Comparison of ENCODE assay signal across 16 cellular contexts in genomic region chr9:126637002-126637849, GRCh38. TPM values are rescaled to one million over a fixed set of nuclear protein-coding genes. Genes with fewer than 3 reads are reported as not detected.
DNase-seq lines count a peak whose midpoint lies in the region; ATAC-seq and TF ChIP-seq lines count a peak whose summit lies in the region.
"Had no signal": no experiment of that assay in that cellular context is flagged by ENCODE, and none has a peak within 500 bp of the region (broad histone marks: within the 10 kb centered on the region; RNA-seq: fewer than 3 reads in every experiment).

No MANE protein-coding gene starts in this region.

- H3K9me3 ChIP-seq in CD8-positive, alpha-beta T cell (ENCODE audit: low read length): no peaks in the 10 kb centered on the region
- H3K9me3 ChIP-seq in IMR-90 (ENCODE audit: control insufficient read depth, insufficient read depth, low read length) (no peaks in the 10 kb centered on the region), right atrium auricular region (no peaks in the 10 kb centered on the region)
- H3K9me3 ChIP-seq: BLaER1, gastrocnemius medialis, uterus had no signal

- TF ChIP-seq POLR2A in IMR-90 (IDR thresholded peaks at IDR 0.05; ENCODE audit: low read depth, low read length): no peak

- H3K56ac ChIP-seq in IMR-90 (ENCODE audit: extremely low read depth, insufficient read depth, low read length): no peak overlapping the region

- no peak overlapping the region for H3K18ac ChIP-seq in IMR-90 (ENCODE audit: low read depth, low read length)

- no peak overlapping the region for H3K27ac Mint-ChIP-seq in CD8-positive, alpha-beta T cell
- H3K27ac Mint-ChIP-seq in natural killer cell treated with Interleukin-12 subunit alpha and Interleukin-12 subunit beta and Interleukin-15 and Interleukin-18, amount 100 ng/mL, for 72 hours: no peak overlapping the region

- H3K23ac ChIP-seq in IMR-90 (ENCODE audit: low read depth, low read length): no peak overlapping the region

- peak; percentile 80 for ATAC-seq in CD8-positive, alpha-beta T cell
- ATAC-seq in IMR-90 (ENCODE audit: low read depth) (no peak), GM21515 (IDR thresholded peaks at IDR 0.05; ENCODE audit: unreplicated experiment) (no peak), GM19035 (IDR thresholded peaks at IDR 0.05; ENCODE audit: unreplicated experiment) (no peak)
- peak; percentile 82 to 86 for ATAC-seq in natural killer cell treated with Interleukin-12 subunit alpha and Interleukin-12 subunit beta and Interleukin-15 and Interleukin-18, amount 100 ng/mL, for 72 hours
- ATAC-seq: activated CD4-positive, CD25-positive, alpha-beta regulatory T cell treated with anti-CD3 and anti-CD28 coated beads, Interleukin-2, amount 50 U/mL, for 24 hours; gastrocnemius medialis had no signal

- no peak overlapping the region for H4K5ac ChIP-seq in IMR-90 (ENCODE audit: low read depth, low read length)

- no peak overlapping the region for H3K4me3 Mint-ChIP-seq in CD8-positive, alpha-beta T cell
- peak overlapping the region; percentile 48 for H3K4me3 Mint-ChIP-seq in natural killer cell treated with Interleukin-12 subunit alpha and Interleukin-12 subunit beta and Interleukin-15 and Interleukin-18, amount 100 ng/mL, for 72 hours

- no peak for TF ChIP-seq RAD21 in IMR-90 (IDR thresholded peaks at IDR 0.05; ENCODE audit: low read length)

- no peak overlapping the region for H2BK20ac ChIP-seq in IMR-90 (ENCODE audit: low read depth, low read length)

- no peak overlapping the region for H3K9ac ChIP-seq in IMR-90 (ENCODE audit: low read depth, low read length)
- H3K9ac ChIP-seq: BLaER1 had no signal

- POLR2A ChIA-PET in CD8-positive, alpha-beta T cell (lab: Charles Lee): no interaction called here
- POLR2A ChIA-PET in IMR-90 (lab: Charles Lee; ENCODE audit: unreplicated experiment): no interaction called here

- no peak overlapping the region for H2BK120ac ChIP-seq in IMR-90 (ENCODE audit: low read depth, low read length)

- H4K20me1 ChIP-seq in IMR-90 (ENCODE audit: insufficient read depth, low read length): no peaks in the 10 kb centered on the region

- BruUV-seq in IMR-90 (replicated peaks; lab: Mats Ljungman, UMichigan): no TSS peak

- H2AK9ac ChIP-seq in IMR-90 (replicated peaks; ENCODE audit: low read depth, low read length, poor library complexity): no peak overlapping the region

- H2AFZ ChIP-seq in IMR-90 (replicated peaks; ENCODE audit: low read length, poor library complexity): peak overlapping the region; percentile 58

- no peak overlapping the region for H2BK5ac ChIP-seq in IMR-90 (ENCODE audit: low read depth, low read length, poor library complexity, severe bottlenecking)

- CTCF ChIA-PET in CD8-positive, alpha-beta T cell (lab: Charles Lee): no interaction called here
- CTCF ChIA-PET in IMR-90 (lab: Yijun Ruan, JAX): no interaction called here

- no peaks in the 10 kb centered on the region for H3K9me1 ChIP-seq in IMR-90 (ENCODE audit: insufficient read depth, low read length)

- no peak overlapping the region for H3K4me2 ChIP-seq in IMR-90 (ENCODE audit: low read depth, low read length)

- no peaks in the 10 kb centered on the region for H3K4me1 ChIP-seq in CD8-positive, alpha-beta T cell (ENCODE audit: insufficient read depth, low read length)
- H3K4me1 ChIP-seq in IMR-90 (ENCODE audit: control insufficient read depth, insufficient read depth, low read length) (no peaks in the 10 kb centered on the region), right atrium auricular region (peaks cover 0 to 15% of the 10 kb centered on the region in 2 donors)
- H3K4me1 ChIP-seq: gastrocnemius medialis had no signal

- no peak overlapping the region for H3K4ac ChIP-seq in IMR-90 (ENCODE audit: low read depth, low read length)

- H3K79me1 ChIP-seq in IMR-90 (ENCODE audit: low read depth in 1 of 2, low read length in 2 of 2): no peaks in the 10 kb centered on the region

- peaks cover 56% of the 10 kb centered on the region for H3K27me3 Mint-ChIP-seq in CD8-positive, alpha-beta T cell (ENCODE audit: low read depth)
- H3K27me3 Mint-ChIP-seq in natural killer cell treated with Interleukin-12 subunit alpha and Interleukin-12 subunit beta and Interleukin-15 and Interleukin-18, amount 100 ng/mL, for 72 hours: peaks cover 17 to 26% of the 10 kb centered on the region in 2 donors

- WGBS in IMR-90 (ENCODE audit: extremely low coverage in 2 of 2, insufficient read length in 1 of 2), 2 experiments: 36% methylated on average over 4 of the region's 18 CpGs; no CpG with 5 or more reads in 1 of the 2 experiments

- H3K27me3 ChIP-seq in CD8-positive, alpha-beta T cell (ENCODE audit: insufficient read depth, low read length): no peaks in the 10 kb centered on the region
- peaks cover 98% of the 10 kb centered on the region for H3K27me3 ChIP-seq in IMR-90 (ENCODE audit: control insufficient read depth, insufficient read depth, low read length)
- peaks cover 0 to 8% of the 10 kb centered on the region in 2 donors for H3K27me3 ChIP-seq in right atrium auricular region

- TF ChIP-seq CTCF in CD8-positive, alpha-beta T cell (IDR thresholded peaks at IDR 0.05): no peak
- TF ChIP-seq CTCF in IMR-90 (conservative IDR thresholded peaks at IDR 0.05; ENCODE audit: low read depth, low read length) (no peak), right atrium auricular region (IDR thresholded peaks at IDR 0.05) (no peak)

- no peak overlapping the region for H3K4me3 ChIP-seq in CD8-positive, alpha-beta T cell (ENCODE audit: low read depth, low read length)
- H3K4me3 ChIP-seq in IMR-90 (ENCODE audit: insufficient read depth, low read depth, low read length): no peak overlapping the region
- H3K4me3 ChIP-seq in right atrium auricular region: no peak overlapping the region
- H3K4me3 ChIP-seq: BLaER1, gastrocnemius medialis, uterus had no signal

- H2BK15ac ChIP-seq in IMR-90 (ENCODE audit: low read depth, low read length): no peak overlapping the region

- H3K4me1 Mint-ChIP-seq in CD8-positive, alpha-beta T cell (ENCODE audit: low read depth): peaks cover 6% of the 10 kb centered on the region
- H3K4me1 Mint-ChIP-seq in natural killer cell treated with Interleukin-12 subunit alpha and Interleukin-12 subunit beta and Interleukin-15 and Interleukin-18, amount 100 ng/mL, for 72 hours (ENCODE audit: low read depth in 2 of 2): peaks cover 27 to 28% of the 10 kb centered on the region in 2 donors

- H3K36me3 Mint-ChIP-seq in CD8-positive, alpha-beta T cell: no peaks in the 10 kb centered on the region
- no peaks in the 10 kb centered on the region for H3K36me3 Mint-ChIP-seq in natural killer cell treated with Interleukin-12 subunit alpha and Interleukin-12 subunit beta and Interleukin-15 and Interleukin-18, amount 100 ng/mL, for 72 hours

- H2AK5ac ChIP-seq in IMR-90 (ENCODE audit: low read depth, low read length): no peak overlapping the region

- H3K9me3 Mint-ChIP-seq in CD8-positive, alpha-beta T cell: no peaks in the 10 kb centered on the region
- H3K9me3 Mint-ChIP-seq in natural killer cell treated with Interleukin-12 subunit alpha and Interleukin-12 subunit beta and Interleukin-15 and Interleukin-18, amount 100 ng/mL, for 72 hours: no peaks in the 10 kb centered on the region

- intact Hi-C loops in CD8-positive, alpha-beta T cell (cut with DNase I, micrococcal nuclease): no loop called here
- intact Hi-C loops in IMR-90 (cut with micrococcal nuclease): no loop called here

- dilution Hi-C loops in IMR-90 (cut with HindIII; ENCODE audit: low sequenced_read_pairs, unreplicated experiment): no loop called here

- DNase-seq in CD8-positive, alpha-beta T cell: peak in 6 of 7 experiments; percentile 12 to 69 (median 28)
- DNase-seq in IMR-90 (no peak), activated gamma-delta T cell treated with Interleukin-2 at 50 U/mL for 16 hours (peak; percentile 29), right atrium auricular region (ENCODE audit: low spot score) (no peak)
- DNase-seq in natural killer cell treated with Interleukin-12 subunit alpha and Interleukin-12 subunit beta and Interleukin-15 and Interleukin-18, amount 100 ng/mL, for 72 hours (ENCODE audit: low spot score): no peak
- DNase-seq: brain microvascular endothelial cell; gastrocnemius medialis; NCI-H1105; NCI-H510A treated with DMSO at 0.1 percent for 48 hours; stimulated activated CD4-positive, alpha-beta T cell treated with anti-CD3 and anti-CD28 coated beads, Interleukin-12 subunit alpha, Interleukin-12 subunit beta, amount 100 ng/mL, for 4 hours; uterus had no signal

- no peaks in the 10 kb centered on the region for H3K36me3 ChIP-seq in CD8-positive, alpha-beta T cell (ENCODE audit: insufficient read depth, low read length)
- H3K36me3 ChIP-seq in IMR-90 (ENCODE audit: control insufficient read depth, insufficient read depth, low read length) (no peaks in the 10 kb centered on the region), right atrium auricular region (no peaks in the 10 kb centered on the region)
- H3K36me3 ChIP-seq: BLaER1, brain microvascular endothelial cell, gastrocnemius medialis, uterus had no signal

- H4K91ac ChIP-seq in IMR-90 (ENCODE audit: insufficient read depth, low read depth, low read length): no peak overlapping the region

- H3K27ac ChIP-seq in CD8-positive, alpha-beta T cell (ENCODE audit: low read depth, low read length): no peak overlapping the region
- H3K27ac ChIP-seq in IMR-90 (ENCODE audit: insufficient read depth, low read length): no peak overlapping the region
- no peak overlapping the region for H3K27ac ChIP-seq in right atrium auricular region
- H3K27ac ChIP-seq: BLaER1, brain microvascular endothelial cell, gastrocnemius medialis, uterus had no signal

- H4K8ac ChIP-seq in IMR-90 (ENCODE audit: low read depth in 2 of 2, low read length in 2 of 2): no peak overlapping the region

- H3K14ac ChIP-seq in IMR-90 (replicated peaks; ENCODE audit: low read depth, low read length): no peak overlapping the region

- in situ Hi-C loops in IMR-90 (cut with MboI; ENCODE audit: low sequenced_read_pairs): no loop called here

TF ChIP-seq in IMR-90, 13 proteins besides CTCF, POLR2A, EP300 and RAD21 (continues in another document):
- TF ChIP-seq FOS (IDR thresholded peaks at IDR 0.05; ENCODE audit: low read depth, low read length) (no peak), USF2 (IDR thresholded peaks at IDR 0.05; ENCODE audit: low read depth, low read length) (no peak)

RNA-seq across cellular contexts. Expression of gene LMX1B, which starts 23.5 kb away (rescaled TPM):
- not detected for total RNA-seq in CD8-positive, alpha-beta T cell
- total RNA-seq in IMR-90 (2012; rRNA removed) (not detected in 2 replicates), right atrium auricular region (1 to 10 TPM in 1 of 2 donors, under 1 TPM in 1; 0.74 to 1.3 TPM)
- polyA plus RNA-seq in IMR-90 (2012; rRNA removed): not detected in 2 replicates
- not detected in 2 replicates for polyA plus RNA-seq in IMR-90 (2012; cell fraction: cytosol; rRNA removed)
- not detected in 2 replicates for polyA plus RNA-seq in IMR-90 (2012; cell fraction: nucleus; rRNA removed; ENCODE audit: low replicate concordance)
- total RNA-seq in natural killer cell treated with Interleukin-12 subunit alpha and Interleukin-12 subunit beta and Interleukin-15 and Interleukin-18, amount 100 ng/mL, for 72 hours: not detected
- total RNA-seq: RPMI7951, uterus had no signal

Comparison
In these comparisons a context has a peak if more than half of its experiments do, and no peak if none do; other contexts are left out.
1. ATAC-seq: peak in CD8-positive, alpha-beta T cell (single experiment) and natural killer cell treated with Interleukin-12 subunit alpha and Interleukin-12 subunit beta and Interleukin-15 and Interleukin-18, amount 100 ng/mL, for 72 hours (2 of 2); none in IMR-90 (single experiment), GM21515 (single experiment) and GM19035 (single experiment).
2. DNase-seq: peak in CD8-positive, alpha-beta T cell (6 of 7) and activated gamma-delta T cell treated with Interleukin-2 at 50 U/mL for 16 hours (single experiment); none in IMR-90 (single experiment), natural killer cell treated with Interleukin-12 subunit alpha and Interleukin-12 subunit beta and Interleukin-15 and Interleukin-18, amount 100 ng/mL, for 72 hours (single experiment) and right atrium auricular region (single experiment).